In the genomic region with DNA sequence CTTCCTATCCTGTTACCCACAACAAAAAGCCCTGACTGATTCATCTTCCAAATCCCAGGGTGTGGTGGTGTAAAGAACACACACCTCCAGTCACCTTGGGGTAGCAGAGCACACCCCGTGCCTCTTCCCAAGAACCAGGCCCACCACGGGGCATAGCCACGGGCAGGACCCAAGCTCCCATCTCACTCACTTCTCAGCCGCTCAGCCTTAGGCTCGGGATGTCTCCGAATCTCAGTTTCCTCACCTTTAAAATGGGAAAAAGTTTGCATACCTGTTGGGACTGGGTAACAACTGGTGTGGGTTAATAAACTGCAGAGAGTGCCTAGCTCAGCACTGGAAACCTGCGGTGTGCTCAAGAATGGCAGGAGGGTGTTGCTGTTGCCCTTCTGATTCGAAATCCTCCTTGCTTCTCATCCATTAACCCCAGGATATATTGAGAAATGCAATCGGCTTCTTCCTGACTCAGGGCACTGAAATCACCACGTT, we compare ENCODE assay signal across 27 cellular contexts.
DNase-seq lines count a peak whose midpoint lies in the region; ATAC-seq and TF ChIP-seq lines count a peak whose summit lies in the region.
"Had no signal": no experiment of that assay in that cellular context is flagged by ENCODE, and none has a peak within 500 bp of the region (broad histone marks: within the 10 kb centered on the region; RNA-seq: fewer than 3 reads in every experiment).

No MANE protein-coding gene starts in this region.

- H3K18ac ChIP-seq in H9 (ENCODE audit: insufficient read length, low read depth, low read length), result no peak overlapping the region

- H3K9me3 Mint-ChIP-seq in H9 (no peaks in the 10 kb centered on the region; a peak in 2 of 5 replicates), WTC11 (peaks cover 4% of the 10 kb centered on the region; the same call in 1 of the 2 replicates)
- H3K9me3 Mint-ChIP-seq: activated CD4-positive, alpha-beta T cell treated with anti-CD3 and anti-CD28 coated beads, Interleukin-2, amount 10 ng/mL, durations not matched to agents 24 days and 14 days; activated naive CD8-positive, alpha-beta T cell treated with anti-CD3 and anti-CD28 coated beads, Interleukin-2, amount 10 ng/mL, durations not matched to agents 7 days and 5 days; activated T-helper 2 cell treated with anti-CD3 and anti-CD28 coated beads, Interferon-gamma antibody, Interleukin-2, Interleukin-4, amounts not matched to agents 10 μg/mL and 5 μg/mL and 100 μg/mL, durations not matched to agents 14 hours and 24 hours and 36 hours; memory B cell; natural killer cell had no signal

- no peak overlapping the region for H2BK12ac ChIP-seq in H9 (ENCODE audit: insufficient read length, low read depth, low read length)

- H2AK5ac ChIP-seq in H9 (ENCODE audit: insufficient read length, low read length), result no peak overlapping the region

- no peaks in the 10 kb centered on the region for H3K23me2 ChIP-seq in H9 (ENCODE audit: insufficient read length, low read depth, low read length, poor library complexity, severe bottlenecking)

- no peaks in the 10 kb centered on the region; a peak in 1 of 7 replicates for H3K36me3 Mint-ChIP-seq in H9 (ENCODE audit: insufficient read depth in 1 of 3, low read depth in 3 of 3)
- H3K36me3 Mint-ChIP-seq in WTC11, result no peaks in the 10 kb centered on the region
- H3K36me3 Mint-ChIP-seq: activated CD8-positive, alpha-beta memory T cell treated with anti-CD3 and anti-CD28 coated beads, Interleukin-2, amount 10 ng/mL, durations not matched to agents 7 days and 5 days; activated naive CD8-positive, alpha-beta T cell treated with anti-CD3 and anti-CD28 coated beads, Interleukin-2, amount 10 ng/mL, durations not matched to agents 7 days and 5 days; memory B cell; natural killer cell had no signal

- no peak overlapping the region for H2BK5ac ChIP-seq in H9 (ENCODE audit: insufficient read length, low read length)

- no peak overlapping the region for H4K91ac ChIP-seq in H9 (ENCODE audit: insufficient read length, low read depth, low read length)

- peak; percentile 32 for ATAC-seq in WTC11
- ATAC-seq in gastroesophageal sphincter, result peak; percentile 30
- peak; percentile 26 for ATAC-seq in sciatic nerve
- ATAC-seq in HG03521 (IDR thresholded peaks at IDR 0.05; ENCODE audit: unreplicated experiment), result no peak
- ATAC-seq: A549; activated CD8-positive, alpha-beta memory T cell treated with anti-CD3 and anti-CD28 coated beads, Interleukin-2, amount 10 ng/mL, durations not matched to agents 7 days and 5 days; natural killer cell had no signal

- H3K79me1 ChIP-seq in H9 (ENCODE audit: insufficient read depth, low read depth, low read length, poor library complexity, severe bottlenecking), result no peaks in the 10 kb centered on the region

- H2BK20ac ChIP-seq in H9 (ENCODE audit: low read depth, low read length, poor library complexity, severe bottlenecking), result no peak overlapping the region

- H3T11ph ChIP-seq in H9 (ENCODE audit: low read length), result no peak overlapping the region

- H3K27ac ChIP-seq in H9 (ENCODE audit: insufficient read length, low read depth, low read length) (no peak overlapping the region), gastroesophageal sphincter (peak overlapping the region; percentile 36 to 85 (median 79)), caudate nucleus (ENCODE audit: low read depth, low read length) (no peak overlapping the region)
- H3K27ac ChIP-seq: A549; BLaER1 treated with 17β-estradiol and CSF1 and Interleukin-3, amounts not matched to agents 10 nM and 100 nM; brain microvascular endothelial cell; epithelial cell of prostate had no signal

- H4K8ac ChIP-seq in H9 (replicated peaks; ENCODE audit: insufficient read length, low read depth, low read length), result no peak overlapping the region

- no peak overlapping the region for H3K56ac ChIP-seq in H9 (ENCODE audit: insufficient read length, low read depth, low read length)

- TF ChIP-seq EP300 in gastroesophageal sphincter (IDR thresholded peaks at IDR 0.05), result no peak

- H3K27ac Mint-ChIP-seq in H9, result peak overlapping the region; percentile 83 to 94 (median 86)
- peak overlapping the region; percentile 86 for H3K27ac Mint-ChIP-seq in WTC11
- H3K27ac Mint-ChIP-seq: activated CD4-positive, alpha-beta T cell treated with anti-CD3 and anti-CD28 coated beads, Interleukin-2, amount 10 ng/mL, durations not matched to agents 24 days and 14 days; activated CD8-positive, alpha-beta memory T cell treated with anti-CD3 and anti-CD28 coated beads, Interleukin-2, amount 10 ng/mL, durations not matched to agents 7 days and 5 days; activated naive CD8-positive, alpha-beta T cell treated with anti-CD3 and anti-CD28 coated beads, Interleukin-2, amount 10 ng/mL, durations not matched to agents 7 days and 5 days; activated T-helper 2 cell treated with anti-CD3 and anti-CD28 coated beads, Interferon-gamma antibody, Interleukin-2, Interleukin-4, amounts not matched to agents 10 μg/mL and 5 μg/mL and 100 μg/mL, durations not matched to agents 14 hours and 24 hours and 36 hours; memory B cell; natural killer cell had no signal

- no peak overlapping the region for H3K4me2 ChIP-seq in H9 (ENCODE audit: insufficient read depth, insufficient read length, low read length)
- H3K4me2 ChIP-seq: A549; BLaER1 treated with 17β-estradiol and CSF1 and Interleukin-3, amounts not matched to agents 10 nM and 100 nM had no signal

- DNase-seq in H9, result no peak
- no peak for DNase-seq in WTC11 (ENCODE audit: low spot score)
- DNase-seq in sciatic nerve (ENCODE audit: low spot score), result no peak
- no peak for DNase-seq in NCI-H1694 (lab: John Stamatoyannopoulos, UW)
- no peak for DNase-seq in superior temporal gyrus (ENCODE audit: extremely low spot score)
- DNase-seq in caudate nucleus (lab: John Stamatoyannopoulos, UW), result no peak
- DNase-seq: activated CD4-positive, alpha-beta T cell treated with anti-CD3 and anti-CD28 coated beads, Interleukin-2, amount 10 ng/mL, durations not matched to agents 24 days and 14 days; activated CD8-positive, alpha-beta memory T cell treated with anti-CD3 and anti-CD28 coated beads, Interleukin-2, amount 10 ng/mL, durations not matched to agents 7 days and 5 days; activated naive CD8-positive, alpha-beta T cell treated with anti-CD3 and anti-CD28 coated beads, Interleukin-2, amount 10 ng/mL, durations not matched to agents 7 days and 5 days; brain microvascular endothelial cell; dermis blood vessel endothelial cell; EL; foreskin melanocyte; IMR-90; natural killer cell; NCI-H146; NCI-H526 treated with DMSO at 0.1 percent for 48 hours; stimulated activated CD4-positive, alpha-beta T cell treated with anti-CD3 and anti-CD28 coated beads, Interleukin-12 subunit alpha, Interleukin-12 subunit beta, amount 100 ng/mL, for 4 hours; stomach; T-helper 1 cell had no signal

- H3K9ac ChIP-seq in H9 (ENCODE audit: extremely low read depth, insufficient read length, low read length), result no peak overlapping the region
- H3K9ac ChIP-seq: BLaER1 treated with 17β-estradiol and CSF1 and Interleukin-3, amounts not matched to agents 10 nM and 100 nM had no signal

- no peak overlapping the region; a peak in 2 of 5 replicates for H3K4me3 Mint-ChIP-seq in H9
- H3K4me3 Mint-ChIP-seq in WTC11, result no peak overlapping the region
- H3K4me3 Mint-ChIP-seq: activated CD4-positive, alpha-beta T cell treated with anti-CD3 and anti-CD28 coated beads, Interleukin-2, amount 10 ng/mL, durations not matched to agents 24 days and 14 days; activated CD8-positive, alpha-beta memory T cell treated with anti-CD3 and anti-CD28 coated beads, Interleukin-2, amount 10 ng/mL, durations not matched to agents 7 days and 5 days; activated naive CD8-positive, alpha-beta T cell treated with anti-CD3 and anti-CD28 coated beads, Interleukin-2, amount 10 ng/mL, durations not matched to agents 7 days and 5 days; memory B cell; natural killer cell had no signal

- H2BK120ac ChIP-seq in H9 (ENCODE audit: low read depth, low read length, poor library complexity, severe bottlenecking), result no peak overlapping the region

- H2AFZ ChIP-seq in H9 (ENCODE audit: low read length), result no peak overlapping the region

- H3K4me1 Mint-ChIP-seq in H9 (peaks cover 34 to 38% of the 10 kb centered on the region in 2 experiments), WTC11 (peaks cover 32% of the 10 kb centered on the region)
- H3K4me1 Mint-ChIP-seq: activated CD4-positive, alpha-beta T cell treated with anti-CD3 and anti-CD28 coated beads, Interleukin-2, amount 10 ng/mL, durations not matched to agents 24 days and 14 days; activated CD8-positive, alpha-beta memory T cell treated with anti-CD3 and anti-CD28 coated beads, Interleukin-2, amount 10 ng/mL, durations not matched to agents 7 days and 5 days; activated naive CD8-positive, alpha-beta T cell treated with anti-CD3 and anti-CD28 coated beads, Interleukin-2, amount 10 ng/mL, durations not matched to agents 7 days and 5 days; memory B cell; natural killer cell had no signal

- H3K23ac ChIP-seq in H9 (ENCODE audit: insufficient read length, low read depth, low read length), result no peak overlapping the region

- H4K20me1 ChIP-seq in H9 (ENCODE audit: control insufficient read depth, insufficient read depth, insufficient read length), result no peaks in the 10 kb centered on the region
- H4K20me1 ChIP-seq: BLaER1 treated with 17β-estradiol and CSF1 and Interleukin-3, amounts not matched to agents 10 nM and 100 nM had no signal

- H3K9me3 ChIP-seq in H9 (ENCODE audit: control insufficient read depth, low read depth, low read length) (no peaks in the 10 kb centered on the region), gastroesophageal sphincter (no peaks in the 10 kb centered on the region)
- H3K9me3 ChIP-seq: A549; BLaER1 treated with 17β-estradiol and CSF1 and Interleukin-3, amounts not matched to agents 10 nM and 100 nM; stomach had no signal

- intact Hi-C loops in sciatic nerve (cut with DNase I), result no loop called here

- H3K27me3 Mint-ChIP-seq in H9 (ENCODE audit: low read depth), result no peaks in the 10 kb centered on the region; the same call in none of the 2 replicates
- peaks cover 2% of the 10 kb centered on the region; the same call in 1 of the 2 replicates for H3K27me3 Mint-ChIP-seq in WTC11 (ENCODE audit: low read depth)
- H3K27me3 Mint-ChIP-seq: activated CD4-positive, alpha-beta T cell treated with anti-CD3 and anti-CD28 coated beads, Interleukin-2, amount 10 ng/mL, durations not matched to agents 24 days and 14 days; activated CD8-positive, alpha-beta memory T cell treated with anti-CD3 and anti-CD28 coated beads, Interleukin-2, amount 10 ng/mL, durations not matched to agents 7 days and 5 days; activated naive CD8-positive, alpha-beta T cell treated with anti-CD3 and anti-CD28 coated beads, Interleukin-2, amount 10 ng/mL, durations not matched to agents 7 days and 5 days had no signal

- TF ChIP-seq POLR2A in gastroesophageal sphincter (IDR thresholded peaks at IDR 0.05), result no peak

- CTCF ChIA-PET in WTC11 (lab: Charles Lee), result interaction anchor here (0.9 to 1.4 kb wide), 3 partner anchors 20 to 271 kb away, joined by 3 read pairs; no protein-coding TSS in a partner anchor

- peaks cover 15% of the 10 kb centered on the region; the same call in 1 of the 2 replicates for H3K4me1 ChIP-seq in H9 (ENCODE audit: insufficient read depth, low read length)
- H3K4me1 ChIP-seq in gastroesophageal sphincter, result peaks cover 0 to 35% (median 0%) of the 10 kb centered on the region in 3 donors
- H3K4me1 ChIP-seq: A549; BLaER1 treated with 17β-estradiol and CSF1 and Interleukin-3, amounts not matched to agents 10 nM and 100 nM had no signal

- no peak overlapping the region for H3K14ac ChIP-seq in H9 (ENCODE audit: insufficient read depth, low read length)

- no peaks in the 10 kb centered on the region for H3K27me3 ChIP-seq in H9 (ENCODE audit: insufficient read depth, low read length)
- H3K27me3 ChIP-seq in gastroesophageal sphincter, result no peaks in the 10 kb centered on the region
- H3K27me3 ChIP-seq: BLaER1 treated with 17β-estradiol and CSF1 and Interleukin-3, amounts not matched to agents 10 nM and 100 nM; brain microvascular endothelial cell; stomach had no signal

- TF ChIP-seq CTCF in H9 (conservative IDR thresholded peaks at IDR 0.05) (no peak), WTC11 (IDR thresholded peaks at IDR 0.05) (no peak), gastroesophageal sphincter (IDR thresholded peaks at IDR 0.05) (no peak)

- H3K4ac ChIP-seq in H9 (ENCODE audit: low read depth, low read length), result no peak overlapping the region

- no CpG with 5 or more reads among the region's 10 CpGs for WGBS in H9 (ENCODE audit: extremely low coverage, insufficient read length, low lambda C conversion rate)
- 66% methylated on average over 8 of the region's 10 CpGs; no CpG with 5 or more reads in 1 of the 2 donors for WGBS in gastroesophageal sphincter (ENCODE audit: low coverage in 1 of 2), 2 donors

- no peaks in the 10 kb centered on the region for H3K36me3 ChIP-seq in gastroesophageal sphincter
- H3K36me3 ChIP-seq: BLaER1 treated with 17β-estradiol and CSF1 and Interleukin-3, amounts not matched to agents 10 nM and 100 nM; brain microvascular endothelial cell; stomach had no signal

- POLR2A ChIA-PET in WTC11 (lab: Charles Lee), result interaction anchor here (0.6 to 0.7 kb wide), 2 partner anchors 15 to 257 kb away, joined by 3 to 4 read pairs; no protein-coding TSS in a partner anchor

- H2BK15ac ChIP-seq in H9 (ENCODE audit: low read depth, low read length), result no peak overlapping the region

- no peak overlapping the region for H4K5ac ChIP-seq in H9 (ENCODE audit: insufficient read length, low read depth, low read length)

- H3K4me3 ChIP-seq in gastroesophageal sphincter, result no peak overlapping the region
- H3K4me3 ChIP-seq: A549; BLaER1 treated with 17β-estradiol and CSF1 and Interleukin-3, amounts not matched to agents 10 nM and 100 nM; stomach had no signal

- no peaks in the 10 kb centered on the region for H3K79me2 ChIP-seq in H9 (ENCODE audit: insufficient read depth, low read length)

Comparison
In these comparisons a context has a peak if more than half of its experiments do, and no peak if none do; other contexts are left out.
1. H3K27ac ChIP-seq: peak in gastroesophageal sphincter (4 of 4); none in H9 (single experiment) and caudate nucleus (single experiment).